ENCODE assay signal across 8 cellular contexts in genomic region chr2:230602562-230603230, GRCh38.
A peak's percentile ranks its signal among the peaks of the same experiment; 100 is the strongest.
DNase-seq lines count a peak whose midpoint lies in the region; ATAC-seq and TF ChIP-seq lines count a peak whose summit lies in the region.

No MANE protein-coding gene starts in this region.

- POLR2A ChIA-PET in activated CD4-positive, alpha-beta T cell treated with anti-CD3 and anti-CD28 coated beads, Interleukin-2, amount 10 ng/mL, durations not matched to agents 7 days and 5 days (lab: Charles Lee): interaction anchor here (0.6 to 1.2 kb wide), 2 partner anchors 12 to 104 kb away, joined by 3 to 4 read pairs; no protein-coding TSS in a partner anchor
- POLR2A ChIA-PET in naive thymus-derived CD8-positive, alpha-beta T cell (lab: Charles Lee): interaction anchor here (0.7 to 2.0 kb wide), 12 partner anchors 8 to 383 kb away, joined by 3 to 9 read pairs (median 4); partner anchors contain the start of gene SP110

- H3K4me3 Mint-ChIP-seq in activated CD4-positive, alpha-beta T cell treated with anti-CD3 and anti-CD28 coated beads, Interleukin-2, amount 10 ng/mL, durations not matched to agents 7 days and 5 days: peak overlapping the region; percentile 37
- peak overlapping the region; percentile 59 to 89 (median 76) for H3K4me3 Mint-ChIP-seq in naive thymus-derived CD8-positive, alpha-beta T cell

- H3K27me3 Mint-ChIP-seq in activated CD4-positive, alpha-beta T cell treated with anti-CD3 and anti-CD28 coated beads, Interleukin-2, amount 10 ng/mL, durations not matched to agents 7 days and 5 days: no peaks in the 10 kb centered on the region
- H3K27me3 Mint-ChIP-seq in naive thymus-derived CD8-positive, alpha-beta T cell: no peaks in the 10 kb centered on the region

- H3K9me3 Mint-ChIP-seq in activated CD4-positive, alpha-beta T cell treated with anti-CD3 and anti-CD28 coated beads, Interleukin-2, amount 10 ng/mL, durations not matched to agents 7 days and 5 days: peaks cover 51% of the 10 kb centered on the region
- peaks cover 10 to 45% (median 29%) of the 10 kb centered on the region in 9 donors for H3K9me3 Mint-ChIP-seq in naive thymus-derived CD8-positive, alpha-beta T cell

- DNase-seq in activated CD4-positive, alpha-beta T cell treated with anti-CD3 and anti-CD28 coated beads, Interleukin-2, amount 10 ng/mL, durations not matched to agents 7 days and 5 days: peak; percentile 67
- DNase-seq in naive thymus-derived CD8-positive, alpha-beta T cell: peak; percentile 27 to 75 (median 54)
- DNase-seq in GOT3 (lab: John Stamatoyannopoulos, UW): no peak
- no peak for DNase-seq in NCI-H226
- no peak for DNase-seq in amniotic stem cell (lab: John Stamatoyannopoulos, UW)
- DNase-seq in UCSD-AML1 (lab: John Stamatoyannopoulos, UW; ENCODE audit: unreplicated experiment): no peak

- CTCF ChIA-PET in activated CD4-positive, alpha-beta T cell treated with anti-CD3 and anti-CD28 coated beads, Interleukin-2, amount 10 ng/mL, durations not matched to agents 7 days and 5 days (lab: Charles Lee): interaction anchor here (0.6 to 1.8 kb wide), 8 partner anchors 8 to 389 kb away, joined by 3 to 6 read pairs (median 3); no protein-coding TSS in a partner anchor

- ATAC-seq in HG03108 (IDR thresholded peaks at IDR 0.05; ENCODE audit: unreplicated experiment): peak; percentile 43
- peak; percentile 84 to 95 for ATAC-seq in naive thymus-derived CD8-positive, alpha-beta T cell

- peak; percentile 60 for TF ChIP-seq POLR2A in GM19099 (IDR thresholded peaks at IDR 0.05; ENCODE audit: extremely low read depth, insufficient read length, low read depth)

- H3K27ac Mint-ChIP-seq in activated CD4-positive, alpha-beta T cell treated with anti-CD3 and anti-CD28 coated beads, Interleukin-2, amount 10 ng/mL, durations not matched to agents 7 days and 5 days: peak overlapping the region; percentile 98
- peak overlapping the region; percentile 70 to 100 (median 99) for H3K27ac Mint-ChIP-seq in naive thymus-derived CD8-positive, alpha-beta T cell

- peaks cover 61% of the 10 kb centered on the region for H3K4me1 Mint-ChIP-seq in activated CD4-positive, alpha-beta T cell treated with anti-CD3 and anti-CD28 coated beads, Interleukin-2, amount 10 ng/mL, durations not matched to agents 7 days and 5 days
- H3K4me1 Mint-ChIP-seq in naive thymus-derived CD8-positive, alpha-beta T cell: peaks cover 31 to 74% (median 58%) of the 10 kb centered on the region in 4 donors

- H3K36me3 Mint-ChIP-seq in activated CD4-positive, alpha-beta T cell treated with anti-CD3 and anti-CD28 coated beads, Interleukin-2, amount 10 ng/mL, durations not matched to agents 7 days and 5 days (ENCODE audit: low read depth): peaks cover 58% of the 10 kb centered on the region
- H3K36me3 Mint-ChIP-seq in naive thymus-derived CD8-positive, alpha-beta T cell: peaks cover 0 to 28% (median 24%) of the 10 kb centered on the region in 3 donors

Comparison
In these comparisons a context has a peak if more than half of its experiments do, and no peak if none do; other contexts are left out.
1. DNase-seq: peak in activated CD4-positive, alpha-beta T cell treated with anti-CD3 and anti-CD28 coated beads, Interleukin-2, amount 10 ng/mL, durations not matched to agents 7 days and 5 days (single experiment) and naive thymus-derived CD8-positive, alpha-beta T cell (10 of 10); none in GOT3 (single experiment), NCI-H226 (single experiment), amniotic stem cell (single experiment) and UCSD-AML1 (single experiment).